In the genomic region with DNA sequence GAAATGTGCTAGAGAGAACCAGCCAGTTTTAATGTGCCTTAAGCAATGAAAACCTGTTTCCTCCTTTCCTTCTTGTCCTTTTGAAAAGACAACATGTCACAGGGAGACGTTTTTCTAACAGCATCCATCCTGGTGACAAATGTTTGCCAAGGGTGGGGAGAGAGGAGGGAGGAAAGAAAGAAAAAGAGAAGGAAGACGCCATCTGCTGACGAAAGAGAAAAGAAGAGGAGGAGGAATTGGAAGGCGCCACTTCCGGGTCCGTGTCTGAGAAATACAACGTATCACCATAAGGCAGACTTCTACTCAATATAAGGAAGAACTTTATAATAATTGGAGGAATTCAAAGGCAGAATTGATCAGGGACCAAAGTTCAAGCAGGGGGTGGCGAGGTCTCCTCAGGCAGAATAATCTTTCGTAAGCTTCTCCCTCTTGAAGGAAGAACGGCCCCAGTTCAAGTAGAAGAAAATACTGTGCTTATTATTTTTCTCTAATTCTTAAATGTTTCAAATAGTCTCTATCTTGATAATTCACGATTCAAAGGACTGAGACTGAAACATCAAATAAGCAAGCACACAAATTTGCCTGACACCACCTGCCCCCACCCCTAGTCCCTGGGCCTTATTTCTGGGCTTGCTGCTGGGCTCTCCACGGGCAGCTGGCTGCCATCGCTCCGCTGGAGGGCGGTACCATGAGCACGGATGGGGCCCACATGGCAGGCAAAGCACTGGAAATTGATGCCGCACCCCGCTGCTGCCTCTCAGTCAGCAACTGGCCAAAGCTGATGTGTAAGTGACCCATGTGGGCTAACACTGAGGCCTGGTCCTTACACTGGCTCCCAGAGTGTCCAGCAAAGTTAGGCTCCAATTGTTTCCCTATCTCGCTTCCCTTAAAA, we compare ENCODE assay signal across 8 cellular contexts.
DNase-seq lines count a peak whose midpoint lies in the region; ATAC-seq and FAIRE-seq lines count a peak whose summit lies in the region.

No MANE protein-coding gene starts in this region.

- H3K4me3 Mint-ChIP-seq in central memory CD8-positive, alpha-beta T cell: peak overlapping the region; percentile 21

- DNase-seq in COR-L47 (lab: John Stamatoyannopoulos, UW): peak; percentile 23
- DNase-seq in MV-4-11 (lab: John Stamatoyannopoulos, UW): peak; percentile 82
- DNase-seq in central memory CD8-positive, alpha-beta T cell (ENCODE audit: low spot score in 2 of 2): peak in 1 of 2 donors; percentile 42
- DNase-seq in kidney tubule cell (ENCODE audit: low spot score): peak; percentile 86
- peak; percentile 58 for DNase-seq in stimulated activated CD4-positive, alpha-beta T cell treated with anti-CD3 and anti-CD28 coated beads, Interleukin-4, amount 100 ng/mL, for 1 hour

- peak overlapping the region; percentile 85 for H3K27ac Mint-ChIP-seq in central memory CD8-positive, alpha-beta T cell (ENCODE audit: low read depth)

- ATAC-seq in GM19452 (IDR thresholded peaks at IDR 0.05; ENCODE audit: unreplicated experiment) (peak; percentile 43), HG03097 (IDR thresholded peaks at IDR 0.05; ENCODE audit: low FRiP score, unreplicated experiment) (no peak)
- peak; percentile 53 for ATAC-seq in central memory CD8-positive, alpha-beta T cell (replicated peaks; ENCODE audit: extremely low read depth, poor library complexity, severe bottlenecking)

- H3K9me3 Mint-ChIP-seq in central memory CD8-positive, alpha-beta T cell: no peaks in the 10 kb centered on the region

- peaks cover 33% of the 10 kb centered on the region for H3K36me3 Mint-ChIP-seq in central memory CD8-positive, alpha-beta T cell (ENCODE audit: insufficient read depth)

- H3K27me3 Mint-ChIP-seq in central memory CD8-positive, alpha-beta T cell: no peaks in the 10 kb centered on the region

- FAIRE-seq in TTC549 (lab: Jason Lieb, UNC): peak; percentile 59

- H3K4me1 Mint-ChIP-seq in central memory CD8-positive, alpha-beta T cell: peaks cover 91% of the 10 kb centered on the region
